8 cellular contexts compared by ENCODE assay signal in genomic region chr14:20632448-20632830, GRCh38. TPM values are rescaled to one million over a fixed set of nuclear protein-coding genes. Genes with fewer than 3 reads are reported as not detected.
DNase-seq lines count a peak whose midpoint lies in the region; ATAC-seq and TF ChIP-seq lines count a peak whose summit lies in the region.

No MANE protein-coding gene starts in this region.

- H3K27ac Mint-ChIP-seq in CD4-positive, CD25-positive, alpha-beta regulatory T cell = peak overlapping the region; percentile 80 to 85 (median 83)

- H2AFZ ChIP-seq in OCI-LY1 (ENCODE audit: low read length) = no peak overlapping the region

- H3K4me2 ChIP-seq in OCI-LY1 (ENCODE audit: low read length) = peak overlapping the region; percentile 78

- H3K27me3 Mint-ChIP-seq in CD4-positive, CD25-positive, alpha-beta regulatory T cell = peaks cover 87% of the 10 kb centered on the region

- no peak for TF ChIP-seq EP300 in sigmoid colon (IDR thresholded peaks at IDR 0.05)

- no peaks in the 10 kb centered on the region for H3K36me3 Mint-ChIP-seq in CD4-positive, CD25-positive, alpha-beta regulatory T cell

- no peak for ATAC-seq in CD4-positive, CD25-positive, alpha-beta regulatory T cell (ENCODE audit: low read depth in 2 of 2)
- ATAC-seq in GM21390 (IDR thresholded peaks at IDR 0.05; ENCODE audit: unreplicated experiment) = peak; percentile 9
- ATAC-seq in sciatic nerve = no peak

- TF ChIP-seq CTCF in OCI-LY1 (IDR thresholded peaks at IDR 0.05; ENCODE audit: low read length) = no peak
- no peak for TF ChIP-seq CTCF in epithelial cell of esophagus (IDR thresholded peaks at IDR 0.05; ENCODE audit: insufficient read depth, low read depth, low read length, missing control alignments)
- no peak for TF ChIP-seq CTCF in sigmoid colon (IDR thresholded peaks at IDR 0.05)

- H3K9me3 ChIP-seq in CD4-positive, CD25-positive, alpha-beta regulatory T cell (ENCODE audit: control insufficient read depth in 2 of 2, low read length in 2 of 2) = peaks cover 0 to 3% of the 10 kb centered on the region in 2 experiments
- no peaks in the 10 kb centered on the region for H3K9me3 ChIP-seq in OCI-LY1 (ENCODE audit: low read length)
- no peaks in the 10 kb centered on the region for H3K9me3 ChIP-seq in sigmoid colon

- DNase-seq in CD4-positive, CD25-positive, alpha-beta regulatory T cell = peak in 1 of 3 donors; percentile 23
- DNase-seq in epithelial cell of esophagus (ENCODE audit: low read depth) = peak; percentile 27
- no peak for DNase-seq in sigmoid colon
- DNase-seq in activated CD4-positive, CD25-positive, alpha-beta regulatory T cell (lab: John Stamatoyannopoulos, UW) = no peak
- no peak for DNase-seq in sciatic nerve (ENCODE audit: low spot score)
- no peak for DNase-seq in stimulated activated CD4-positive, alpha-beta T cell treated with anti-CD3 and anti-CD28 coated beads, Interleukin-4, amount 100 ng/mL, for 24 hours

- no peaks in the 10 kb centered on the region for H3F3A ChIP-seq in OCI-LY1 (ENCODE audit: insufficient read depth, low read length)

- no peaks in the 10 kb centered on the region for H3K79me2 ChIP-seq in OCI-LY1 (ENCODE audit: insufficient read depth, low read length)

- peaks cover 0 to 18% (median 0%) of the 10 kb centered on the region in 7 donors for H3K9me3 Mint-ChIP-seq in CD4-positive, CD25-positive, alpha-beta regulatory T cell

- H3K4me1 ChIP-seq in CD4-positive, CD25-positive, alpha-beta regulatory T cell (ENCODE audit: control insufficient read depth, insufficient read depth, low read length, poor library complexity, severe bottlenecking) = peaks cover 23% of the 10 kb centered on the region
- H3K4me1 ChIP-seq in OCI-LY1 (ENCODE audit: insufficient read depth, low read length, severe bottlenecking) (peaks cover 35% of the 10 kb centered on the region), sigmoid colon (peaks cover 0 to 31% (median 29%) of the 10 kb centered on the region in 4 donors)

- H3K4me3 ChIP-seq in CD4-positive, CD25-positive, alpha-beta regulatory T cell (ENCODE audit: low read depth, low read length) = peak overlapping the region; percentile 60
- H3K4me3 ChIP-seq in OCI-LY1 (ENCODE audit: low read depth, low read length, poor library complexity, severe bottlenecking) (peak overlapping the region; percentile 60), epithelial cell of esophagus (ENCODE audit: low read length) (peak overlapping the region; percentile 46), sigmoid colon (peak overlapping the region; percentile 12 to 43 (median 28))

- 1% methylated on average over 19 of the region's 19 CpGs for WGBS in sigmoid colon, 2 donors

- peaks cover 15 to 61% (median 26%) of the 10 kb centered on the region in 4 donors for H3K4me1 Mint-ChIP-seq in CD4-positive, CD25-positive, alpha-beta regulatory T cell

- intact Hi-C loops in sigmoid colon (cut with DNase I) = loop anchor here (2.0 kb wide), 2 partner anchors 20 to 48 kb away; no protein-coding TSS in a partner anchor
- intact Hi-C loops in sciatic nerve (cut with DNase I) = no loop called here

- peaks cover 74% of the 10 kb centered on the region for H3K27me3 ChIP-seq in CD4-positive, CD25-positive, alpha-beta regulatory T cell (ENCODE audit: control insufficient read depth, insufficient read depth, low read length)
- no peaks in the 10 kb centered on the region for H3K27me3 ChIP-seq in OCI-LY1 (ENCODE audit: insufficient read depth, low read length)
- H3K27me3 ChIP-seq in sigmoid colon = peaks cover 0 to 5% (median 0%) of the 10 kb centered on the region in 3 donors

- no peaks in the 10 kb centered on the region for H4K20me1 ChIP-seq in OCI-LY1 (ENCODE audit: insufficient read depth, low read length)

- H3K27ac ChIP-seq in CD4-positive, CD25-positive, alpha-beta regulatory T cell (ENCODE audit: insufficient read depth, low read length, poor library complexity, severe bottlenecking) = no peak overlapping the region
- no peak overlapping the region for H3K27ac ChIP-seq in OCI-LY1 (ENCODE audit: low read depth, low read length, poor library complexity, severe bottlenecking)
- H3K27ac ChIP-seq in sigmoid colon = no peak overlapping the region

- no peaks in the 10 kb centered on the region for H3K36me3 ChIP-seq in CD4-positive, CD25-positive, alpha-beta regulatory T cell (ENCODE audit: control insufficient read depth, insufficient read depth, low read length)
- H3K36me3 ChIP-seq in OCI-LY1 (ENCODE audit: insufficient read depth, low read length) = no peaks in the 10 kb centered on the region
- H3K36me3 ChIP-seq in sigmoid colon = no peaks in the 10 kb centered on the region

- H3K9ac ChIP-seq in OCI-LY1 (ENCODE audit: low read length) = peak overlapping the region; percentile 17; the same call in 1 of the 2 replicates

- H3K4me3 Mint-ChIP-seq in CD4-positive, CD25-positive, alpha-beta regulatory T cell = peak overlapping the region; percentile 86 to 89 (median 89)

- no peaks in the 10 kb centered on the region for H3K9me2 ChIP-seq in OCI-LY1 (ENCODE audit: low read depth, low read length)

- no peak for TF ChIP-seq POLR2A in sigmoid colon (IDR thresholded peaks at IDR 0.05)

RNA-seq across cellular contexts. Expression of gene OR6S1, which starts 9.1 kb away (rescaled TPM):
- total RNA-seq in CD4-positive, CD25-positive, alpha-beta regulatory T cell = not detected
- not detected for polyA plus RNA-seq in CD4-positive, CD25-positive, alpha-beta regulatory T cell
- not detected for total RNA-seq in sigmoid colon
- not detected for polyA plus RNA-seq in sigmoid colon
- total RNA-seq in sciatic nerve = not detected

RNA-seq across cellular contexts. Expression of gene RNASE12, which starts 41.3 kb away (rescaled TPM):
- total RNA-seq in CD4-positive, CD25-positive, alpha-beta regulatory T cell = not detected
- polyA plus RNA-seq in CD4-positive, CD25-positive, alpha-beta regulatory T cell = not detected
- total RNA-seq in sigmoid colon (not detected), sciatic nerve (not detected)
- polyA plus RNA-seq in sigmoid colon = not detected

RNA-seq across cellular contexts. Expression of gene RNASE11, which starts 44.6 kb away (rescaled TPM):
- not detected for total RNA-seq in CD4-positive, CD25-positive, alpha-beta regulatory T cell
- not detected for polyA plus RNA-seq in CD4-positive, CD25-positive, alpha-beta regulatory T cell
- not detected for total RNA-seq in sigmoid colon
- not detected for polyA plus RNA-seq in sigmoid colon
- not detected for total RNA-seq in sciatic nerve

RNA-seq across cellular contexts. Expression of gene RNASE4, which starts 51.9 kb away (rescaled TPM):
- 0.17 TPM for total RNA-seq in CD4-positive, CD25-positive, alpha-beta regulatory T cell
- polyA plus RNA-seq in CD4-positive, CD25-positive, alpha-beta regulatory T cell = 1 to 10 TPM in 3 of 4 donors, under 1 TPM in 1; 0.75 to 4.1 (median 2.9) TPM
- total RNA-seq in sigmoid colon = 100 to 1,000 TPM in 1 of 4 donors, 10 to 100 TPM in 3; 44.0 to 138 (median 65.5) TPM
- 10 to 100 TPM; 11.4 to 46.3 (median 15.5) TPM for polyA plus RNA-seq in sigmoid colon
- total RNA-seq in sciatic nerve = 81.6 TPM

RNA-seq across cellular contexts. Expression of gene ANG, which starts 56.1 kb away (rescaled TPM):
- total RNA-seq in CD4-positive, CD25-positive, alpha-beta regulatory T cell = 0.62 TPM
- polyA plus RNA-seq in CD4-positive, CD25-positive, alpha-beta regulatory T cell = 1 to 10 TPM in 2 of 4 donors, under 1 TPM in 2; 0.59 to 2.3 (median 1.1) TPM
- total RNA-seq in sigmoid colon (10 to 100 TPM; 13.3 to 44.4 (median 19.0) TPM), sciatic nerve (24.5 TPM)
- 10 to 100 TPM; 15.5 to 28.3 (median 22.2) TPM for polyA plus RNA-seq in sigmoid colon
